In the genomic region with DNA sequence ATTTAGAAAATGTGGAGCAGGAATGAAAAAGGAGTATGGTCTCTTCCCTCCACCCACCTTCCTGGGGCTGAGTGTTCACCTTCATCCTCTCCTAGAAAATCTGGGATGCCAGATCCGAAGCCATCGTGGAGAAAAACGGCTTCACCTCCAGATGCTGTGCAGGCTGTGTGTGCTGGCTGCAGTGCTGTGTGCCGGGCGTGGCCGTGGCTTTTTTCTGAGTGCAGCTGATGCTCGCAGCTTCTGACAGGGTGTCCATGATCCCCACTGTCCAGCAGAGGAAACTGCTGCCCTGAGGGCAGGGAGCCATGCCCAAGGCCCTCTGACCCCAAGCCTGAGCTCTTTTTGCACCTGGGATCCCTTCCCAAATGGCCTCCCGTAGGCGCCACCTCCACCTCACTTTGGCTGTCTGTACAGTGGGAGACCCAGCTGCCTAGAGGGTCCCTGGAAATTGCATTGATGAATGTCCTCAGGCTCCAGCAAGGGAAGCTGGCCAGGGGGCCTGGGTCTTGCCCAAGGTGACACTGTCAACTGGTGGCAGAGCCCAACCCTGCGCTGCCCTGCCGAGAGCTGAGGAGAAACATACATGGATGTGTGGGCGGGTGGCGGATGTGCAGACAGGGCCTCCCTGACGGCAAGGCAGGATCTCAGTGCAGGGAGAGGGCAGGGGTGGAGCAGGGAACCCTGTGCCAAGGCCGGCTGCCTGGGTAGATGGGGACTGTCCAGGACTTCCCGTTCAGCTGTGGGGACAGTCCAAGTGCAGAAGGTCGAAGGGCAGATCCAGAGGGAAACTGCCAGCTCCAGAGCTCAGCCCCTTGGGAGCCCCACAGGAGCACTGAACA, we compare ENCODE assay signal across 11 cellular contexts. TPM values are rescaled to one million over a fixed set of nuclear protein-coding genes. Genes with fewer than 3 reads are reported as not detected.
DNase-seq lines count a peak whose midpoint lies in the region; ATAC-seq and TF ChIP-seq lines count a peak whose summit lies in the region.
"Had no signal": no experiment of that assay in that cellular context is flagged by ENCODE, and none has a peak within 500 bp of the region (broad histone marks: within the 10 kb centered on the region; RNA-seq: fewer than 3 reads in every experiment).

No MANE protein-coding gene starts in this region.

- TF ChIP-seq POLR2A in adrenal gland (IDR thresholded peaks at IDR 0.05), result no peak

- H3K4me1 ChIP-seq in adrenal gland (replicated peaks in 1 of 2) (peaks cover 0 to 17% of the 10 kb centered on the region in 2 donors), mucosa of descending colon (ENCODE audit: low read depth) (peaks cover 3% of the 10 kb centered on the region), aorta (ENCODE audit: control insufficient read depth in 1 of 2, insufficient read depth in 2 of 2, low read length in 2 of 2) (no peaks in the 10 kb centered on the region)

- H3K27me3 ChIP-seq in adrenal gland, result no peaks in the 10 kb centered on the region
- H3K27me3 ChIP-seq in aorta (ENCODE audit: control insufficient read depth in 1 of 2, insufficient read depth in 2 of 2, low read length in 1 of 2), result no peaks in the 10 kb centered on the region

- no peak overlapping the region for H3K4me3 ChIP-seq in adrenal gland
- no peak overlapping the region for H3K4me3 ChIP-seq in mucosa of descending colon
- no peak overlapping the region for H3K4me3 ChIP-seq in aorta (ENCODE audit: low read length in 2 of 2)

- intact Hi-C loops in adrenal gland (cut with DNase I) (no loop called here), mucosa of descending colon (cut with DNase I, micrococcal nuclease) (no loop called here), aorta (cut with DNase I) (no loop called here)

- TF ChIP-seq CTCF in adrenal gland (IDR thresholded peaks at IDR 0.05) (no peak), mucosa of descending colon (IDR thresholded peaks at IDR 0.05) (no peak)

- 58 to 75% (median 72%) methylated on average over 10 to 17 of the region's 17 CpGs for WGBS in adrenal gland, 4 donors
- WGBS in aorta, 2 donors, result 73% methylated on average over 17 of the region's 17 CpGs

- H3K36me3 ChIP-seq in adrenal gland (replicated peaks in 1 of 2) (no peaks in the 10 kb centered on the region), mucosa of descending colon (ENCODE audit: low read depth) (no peaks in the 10 kb centered on the region), aorta (ENCODE audit: control insufficient read depth in 1 of 2, insufficient read depth in 2 of 2, low read length in 1 of 2) (peaks cover 0 to 4% of the 10 kb centered on the region in 2 donors)

- H3K27ac ChIP-seq in adrenal gland (no peak overlapping the region), aorta (ENCODE audit: low read depth in 1 of 2, low read length in 2 of 2) (no peak overlapping the region)
- H3K27ac ChIP-seq: C4-2B had no signal

- peak; percentile 29 for DNase-seq in stimulated activated CD4-positive, alpha-beta T cell treated with anti-CD3 and anti-CD28 coated beads, Interleukin-15, amount 100 ng/mL, for 24 hours
- no peak for DNase-seq in stimulated activated CD4-positive, alpha-beta T cell treated with anti-CD3 and anti-CD28 coated beads, Interleukin-12 subunit alpha, Interleukin-12 subunit beta, amount 100 ng/mL, for 4 hours
- peak; percentile 26 to 75 (median 34) for DNase-seq in adrenal gland
- peak in 2 of 3 donors; percentile 38 to 45 for DNase-seq in mucosa of descending colon
- DNase-seq in aorta, result peak; percentile 43 to 73
- DNase-seq in NCI-H1092 treated with DMSO at 0.1 percent for 48 hours (lab: John Stamatoyannopoulos, UW), result no peak
- DNase-seq in NCI-H226, result no peak
- DNase-seq: central memory CD4-positive, alpha-beta T cell; NCI-H2171 treated with DMSO at 0.1 percent for 48 hours had no signal

- ATAC-seq in mucosa of descending colon (peak; percentile 49), aorta (ENCODE audit: low FRiP score) (no peak), GM21526 (IDR thresholded peaks at IDR 0.05; ENCODE audit: low FRiP score, unreplicated experiment) (no peak)

- no peaks in the 10 kb centered on the region for H3K9me3 ChIP-seq in adrenal gland (replicated peaks in 1 of 3)
- H3K9me3 ChIP-seq in mucosa of descending colon, result no peaks in the 10 kb centered on the region
- H3K9me3 ChIP-seq in aorta (ENCODE audit: control insufficient read depth, low read length), result no peaks in the 10 kb centered on the region

RNA-seq across cellular contexts. Expression of gene BEGAIN, which starts 53.4 kb away (rescaled TPM):
- total RNA-seq in adrenal gland, result 1 to 10 TPM in 7 of 8 donors, under 1 TPM in 1; 0.60 to 9.4 (median 2.7) TPM
- polyA plus RNA-seq in adrenal gland, result 10 to 100 TPM in 2 of 3 donors, 1 to 10 TPM in 1; 2.5 to 59.0 (median 13.7) TPM
- total RNA-seq in mucosa of descending colon, result 1 to 10 TPM in 2 of 3 donors, under 1 TPM in 1; 0.75 to 2.5 (median 1.1) TPM
- total RNA-seq in aorta, result 1 to 10 TPM; 1.6 to 2.6 TPM
- under 1 TPM; 0.28 to 0.38 TPM for polyA plus RNA-seq in aorta

Comparison
In these comparisons a context has a peak if more than half of its experiments do, and no peak if none do; other contexts are left out.
1. DNase-seq: peak in stimulated activated CD4-positive, alpha-beta T cell treated with anti-CD3 and anti-CD28 coated beads, Interleukin-15, amount 100 ng/mL, for 24 hours (single experiment), adrenal gland (7 of 7), mucosa of descending colon (2 of 3) and aorta (2 of 2); none in stimulated activated CD4-positive, alpha-beta T cell treated with anti-CD3 and anti-CD28 coated beads, Interleukin-12 subunit alpha, Interleukin-12 subunit beta, amount 100 ng/mL, for 4 hours (single experiment), NCI-H1092 treated with DMSO at 0.1 percent for 48 hours (single experiment) and NCI-H226 (single experiment).